14 cellular contexts compared by ENCODE assay signal in genomic region chr16:8855051-8855786, GRCh38. TPM values are rescaled to one million over a fixed set of nuclear protein-coding genes. Genes with fewer than 3 reads are reported as not detected.
DNase-seq lines count a peak whose midpoint lies in the region; ATAC-seq and TF ChIP-seq lines count a peak whose summit lies in the region.
"Had no signal": no experiment of that assay in that cellular context is flagged by ENCODE, and none has a peak within 500 bp of the region (broad histone marks: within the 10 kb centered on the region; RNA-seq: fewer than 3 reads in every experiment).

No MANE protein-coding gene starts in this region.

- no peaks in the 10 kb centered on the region for H3K27me3 ChIP-seq in A673 (replicated peaks; ENCODE audit: insufficient read depth, low read depth, low read length, poor library complexity)
- no peaks in the 10 kb centered on the region for H3K27me3 ChIP-seq in left lung
- H3K27me3 ChIP-seq: gastrocnemius medialis had no signal

- peaks cover 86% of the 10 kb centered on the region for H3K36me3 ChIP-seq in A673 (ENCODE audit: insufficient read depth, low read length, poor library complexity, severe bottlenecking)
- peaks cover 0 to 85% of the 10 kb centered on the region in 2 donors for H3K36me3 ChIP-seq in left lung

- H3K36me3 Mint-ChIP-seq in activated CD4-positive, alpha-beta memory T cell treated with anti-CD3 and anti-CD28 coated beads, Interleukin-2, amount 10 ng/mL, durations not matched to agents 7 days and 5 days (ENCODE audit: low read depth) = peaks cover 70% of the 10 kb centered on the region
- H3K36me3 Mint-ChIP-seq in activated T-helper 2 cell treated with anti-CD3 and anti-CD28 coated beads, Interferon-gamma antibody, Interleukin-2, Interleukin-4, amounts not matched to agents 10 μg/mL and 5 μg/mL and 100 μg/mL, durations not matched to agents 14 hours and 24 hours and 36 hours (ENCODE audit: low read depth) = peaks cover 78% of the 10 kb centered on the region

- BruUV-seq in A673 (replicated peaks; lab: Mats Ljungman, UMichigan) = no TSS peak

- H3K9me3 Mint-ChIP-seq in activated CD4-positive, alpha-beta memory T cell treated with anti-CD3 and anti-CD28 coated beads, Interleukin-2, amount 10 ng/mL, durations not matched to agents 7 days and 5 days = no peaks in the 10 kb centered on the region
- H3K9me3 Mint-ChIP-seq in activated T-helper 2 cell treated with anti-CD3 and anti-CD28 coated beads, Interferon-gamma antibody, Interleukin-2, Interleukin-4, amounts not matched to agents 10 μg/mL and 5 μg/mL and 100 μg/mL, durations not matched to agents 14 hours and 24 hours and 36 hours = no peaks in the 10 kb centered on the region

- H3K27me3 Mint-ChIP-seq in activated CD4-positive, alpha-beta memory T cell treated with anti-CD3 and anti-CD28 coated beads, Interleukin-2, amount 10 ng/mL, durations not matched to agents 7 days and 5 days = no peaks in the 10 kb centered on the region
- no peaks in the 10 kb centered on the region for H3K27me3 Mint-ChIP-seq in activated T-helper 2 cell treated with anti-CD3 and anti-CD28 coated beads, Interferon-gamma antibody, Interleukin-2, Interleukin-4, amounts not matched to agents 10 μg/mL and 5 μg/mL and 100 μg/mL, durations not matched to agents 14 hours and 24 hours and 36 hours (ENCODE audit: low read depth)

- DNase-seq in A673 (ENCODE audit: low spot score) = no peak
- DNase-seq in GM12864 (ENCODE audit: low read depth) = no peak
- no peak for DNase-seq in activated CD4-positive, alpha-beta memory T cell treated with anti-CD3 and anti-CD28 coated beads, Interleukin-2, amount 10 ng/mL, durations not matched to agents 7 days and 5 days
- peak; percentile 21 to 43 for DNase-seq in left lung
- no peak for DNase-seq in NCI-H2196 (lab: John Stamatoyannopoulos, UW; ENCODE audit: unreplicated experiment)
- DNase-seq in activated T-helper 2 cell treated with anti-CD3 and anti-CD28 coated beads, Interferon-gamma antibody, Interleukin-2, Interleukin-4, amounts not matched to agents 10 μg/mL and 5 μg/mL and 100 μg/mL, durations not matched to agents 14 hours and 24 hours and 36 hours (ENCODE audit: low spot score) = no peak
- no peak for DNase-seq in NCI-H187 treated with DMSO at 0.1 percent for 48 hours (lab: John Stamatoyannopoulos, UW)
- DNase-seq: DMS79 treated with DMSO at 0.1 percent for 48 hours; gastrocnemius medialis; NCI-H524 treated with DMSO at 0.1 percent for 48 hours; stimulated activated CD4-positive, alpha-beta T cell treated with anti-CD3 and anti-CD28 coated beads, Interleukin-2, amount 100 ng/mL, for 48 hours had no signal

- intact Hi-C loops in A673 (cut with micrococcal nuclease; ENCODE audit: unreplicated experiment) (no loop called here), left lung (cut with DNase I) (no loop called here)
- intact Hi-C loops in activated T-helper 2 cell treated with anti-CD3 and anti-CD28 coated beads, Interferon-gamma antibody, Interleukin-2, Interleukin-4, amounts not matched to agents 10 μg/mL and 5 μg/mL and 100 μg/mL, durations not matched to agents 14 hours and 24 hours and 36 hours (cut with micrococcal nuclease) = no loop called here

- no peaks in the 10 kb centered on the region for H3K9me3 ChIP-seq in A673 (ENCODE audit: low read depth, low read length, poor library complexity, severe bottlenecking)
- no peaks in the 10 kb centered on the region for H3K9me3 ChIP-seq in left lung
- H3K9me3 ChIP-seq: gastrocnemius medialis had no signal

- no peak for ATAC-seq in left lung
- no peak for ATAC-seq in HG02678 (IDR thresholded peaks at IDR 0.05; ENCODE audit: unreplicated experiment)
- ATAC-seq: gastrocnemius medialis had no signal

- H3K4me3 ChIP-seq in A673 (ENCODE audit: low read depth, low read length, poor library complexity, severe bottlenecking) (no peak overlapping the region), GM12864 (ENCODE audit: low read depth, low read length) (no peak overlapping the region), left lung (no peak overlapping the region)
- H3K4me3 ChIP-seq: gastrocnemius medialis had no signal

- H3K4me1 Mint-ChIP-seq in activated CD4-positive, alpha-beta memory T cell treated with anti-CD3 and anti-CD28 coated beads, Interleukin-2, amount 10 ng/mL, durations not matched to agents 7 days and 5 days = peaks cover 65% of the 10 kb centered on the region
- peaks cover 21% of the 10 kb centered on the region for H3K4me1 Mint-ChIP-seq in activated T-helper 2 cell treated with anti-CD3 and anti-CD28 coated beads, Interferon-gamma antibody, Interleukin-2, Interleukin-4, amounts not matched to agents 10 μg/mL and 5 μg/mL and 100 μg/mL, durations not matched to agents 14 hours and 24 hours and 36 hours (ENCODE audit: low read depth)

- peak overlapping the region; percentile 60 for H3K27ac Mint-ChIP-seq in activated CD4-positive, alpha-beta memory T cell treated with anti-CD3 and anti-CD28 coated beads, Interleukin-2, amount 10 ng/mL, durations not matched to agents 7 days and 5 days
- H3K27ac Mint-ChIP-seq in activated T-helper 2 cell treated with anti-CD3 and anti-CD28 coated beads, Interferon-gamma antibody, Interleukin-2, Interleukin-4, amounts not matched to agents 10 μg/mL and 5 μg/mL and 100 μg/mL, durations not matched to agents 14 hours and 24 hours and 36 hours = no peak overlapping the region

- CTCF ChIA-PET in A673 (lab: Charles Lee) = no interaction called here
- CTCF ChIA-PET in activated CD4-positive, alpha-beta memory T cell treated with anti-CD3 and anti-CD28 coated beads, Interleukin-2, amount 10 ng/mL, durations not matched to agents 7 days and 5 days (lab: Charles Lee) = interaction anchor here (0.8 to 1.9 kb wide), 3 partner anchors 26 to 154 kb away, joined by 3 to 8 read pairs (median 4); no protein-coding TSS in a partner anchor

- POLR2A ChIA-PET in A673 (lab: Charles Lee; ENCODE audit: low non-redundant PET) = no interaction called here
- POLR2A ChIA-PET in activated CD4-positive, alpha-beta memory T cell treated with anti-CD3 and anti-CD28 coated beads, Interleukin-2, amount 10 ng/mL, durations not matched to agents 7 days and 5 days (lab: Charles Lee) = interaction anchor here (0.8 to 7.5 kb wide), 6 partner anchors 9 to 57 kb away, joined by 3 to 84 read pairs (median 5); partner anchors contain the start of genes CARHSP1, PMM2 and TMEM186

- H3K27ac ChIP-seq in A673 (ENCODE audit: low read depth, low read length, poor library complexity, severe bottlenecking) (peak overlapping the region; percentile 23), left lung (peak overlapping the region; percentile 24 to 58)

- no peaks in the 10 kb centered on the region for H3K4me1 ChIP-seq in A673 (ENCODE audit: insufficient read depth, low read length, poor library complexity, severe bottlenecking)
- peaks cover 0 to 40% of the 10 kb centered on the region in 2 donors for H3K4me1 ChIP-seq in left lung

- H3K4me3 Mint-ChIP-seq in activated CD4-positive, alpha-beta memory T cell treated with anti-CD3 and anti-CD28 coated beads, Interleukin-2, amount 10 ng/mL, durations not matched to agents 7 days and 5 days = no peak overlapping the region
- H3K4me3 Mint-ChIP-seq in activated T-helper 2 cell treated with anti-CD3 and anti-CD28 coated beads, Interferon-gamma antibody, Interleukin-2, Interleukin-4, amounts not matched to agents 10 μg/mL and 5 μg/mL and 100 μg/mL, durations not matched to agents 14 hours and 24 hours and 36 hours (ENCODE audit: low read depth) = no peak overlapping the region

- peak; percentile 43 for TF ChIP-seq CTCF in A673 (conservative IDR thresholded peaks at IDR 0.05; ENCODE audit: low read depth, low read length)
- TF ChIP-seq CTCF in GM12864 (IDR thresholded peaks at IDR 0.05; ENCODE audit: low read depth, low read length, missing control alignments) = peak; percentile 22
- no peak for TF ChIP-seq CTCF in left lung (IDR thresholded peaks at IDR 0.05)

RNA-seq across cellular contexts. Expression of gene CARHSP1, which starts 13.6 kb away (rescaled TPM):
- total RNA-seq in A673 (2021) (316 and 329 TPM in 2 replicates), left lung (10 to 100 TPM; 74.0 to 96.0 TPM)
- 100 to 1,000 TPM; 168 to 179 TPM for total RNA-seq in activated CD4-positive, alpha-beta memory T cell treated with anti-CD3 and anti-CD28 coated beads, Interleukin-2, amount 10 ng/mL, durations not matched to agents 7 days and 5 days
- 84.4 and 90.8 TPM in 2 replicates for total RNA-seq in activated T-helper 2 cell treated with anti-CD3 and anti-CD28 coated beads, Interferon-gamma antibody, Interleukin-2, Interleukin-4, amounts not matched to agents 10 μg/mL and 5 μg/mL and 100 μg/mL, durations not matched to agents 14 hours and 24 hours and 36 hours

RNA-seq across cellular contexts. Expression of gene LITAFD, which starts 26.9 kb away (rescaled TPM):
- total RNA-seq in A673 (2021) = not detected in 2 replicates
- total RNA-seq in activated CD4-positive, alpha-beta memory T cell treated with anti-CD3 and anti-CD28 coated beads, Interleukin-2, amount 10 ng/mL, durations not matched to agents 7 days and 5 days = not detected
- total RNA-seq in left lung = not detected
- total RNA-seq in activated T-helper 2 cell treated with anti-CD3 and anti-CD28 coated beads, Interferon-gamma antibody, Interleukin-2, Interleukin-4, amounts not matched to agents 10 μg/mL and 5 μg/mL and 100 μg/mL, durations not matched to agents 14 hours and 24 hours and 36 hours = not detected in 2 replicates
- total RNA-seq: gastrocnemius medialis, HT1080, urinary bladder had no signal

RNA-seq across cellular contexts. Expression of gene PMM2, which starts 57.6 kb away (rescaled TPM):
- total RNA-seq in A673 (2021) (44.3 and 54.8 TPM in 2 replicates), left lung (10 to 100 TPM; 35.8 to 38.2 TPM)
- 10 to 100 TPM; 41.7 to 41.8 TPM for total RNA-seq in activated CD4-positive, alpha-beta memory T cell treated with anti-CD3 and anti-CD28 coated beads, Interleukin-2, amount 10 ng/mL, durations not matched to agents 7 days and 5 days
- 62.5 and 67.6 TPM in 2 replicates for total RNA-seq in activated T-helper 2 cell treated with anti-CD3 and anti-CD28 coated beads, Interferon-gamma antibody, Interleukin-2, Interleukin-4, amounts not matched to agents 10 μg/mL and 5 μg/mL and 100 μg/mL, durations not matched to agents 14 hours and 24 hours and 36 hours

RNA-seq across cellular contexts. Expression of gene TMEM186, which starts 57.8 kb away (rescaled TPM):
- total RNA-seq in A673 (2021) (13.3 and 13.5 TPM in 2 replicates), left lung (1 to 10 TPM; 8.8 to 9.8 TPM)
- total RNA-seq in activated CD4-positive, alpha-beta memory T cell treated with anti-CD3 and anti-CD28 coated beads, Interleukin-2, amount 10 ng/mL, durations not matched to agents 7 days and 5 days = 10 to 100 TPM; 12.2 to 12.6 TPM
- 15.6 and 15.9 TPM in 2 replicates for total RNA-seq in activated T-helper 2 cell treated with anti-CD3 and anti-CD28 coated beads, Interferon-gamma antibody, Interleukin-2, Interleukin-4, amounts not matched to agents 10 μg/mL and 5 μg/mL and 100 μg/mL, durations not matched to agents 14 hours and 24 hours and 36 hours

Comparison
In these comparisons a context has a peak if more than half of its experiments do, and no peak if none do; other contexts are left out.
1. DNase-seq: peak in left lung (2 of 2); none in A673 (single experiment), GM12864 (single experiment), activated CD4-positive, alpha-beta memory T cell treated with anti-CD3 and anti-CD28 coated beads, Interleukin-2, amount 10 ng/mL, durations not matched to agents 7 days and 5 days (single experiment), NCI-H2196 (single experiment), activated T-helper 2 cell treated with anti-CD3 and anti-CD28 coated beads, Interferon-gamma antibody, Interleukin-2, Interleukin-4, amounts not matched to agents 10 μg/mL and 5 μg/mL and 100 μg/mL, durations not matched to agents 14 hours and 24 hours and 36 hours (single experiment) and NCI-H187 treated with DMSO at 0.1 percent for 48 hours (single experiment).
2. CTCF ChIP-seq: peak in A673 (single experiment) and GM12864 (single experiment); none in left lung (0 of 2).